ENCODE assay signal across 13 cellular contexts in genomic region chr13:45178349-45179142, GRCh38. TPM values are rescaled to one million over a fixed set of nuclear protein-coding genes. Genes with fewer than 3 reads are reported as not detected.
DNase-seq lines count a peak whose midpoint lies in the region; ATAC-seq, FAIRE-seq and TF ChIP-seq lines count a peak whose summit lies in the region.
"Had no signal": no experiment of that assay in that cellular context is flagged by ENCODE, and none has a peak within 500 bp of the region (broad histone marks: within the 10 kb centered on the region; RNA-seq: fewer than 3 reads in every experiment).

No MANE protein-coding gene starts in this region.

- no peak overlapping the region for H3K4me3 Mint-ChIP-seq in activated CD4-positive, alpha-beta T cell treated with anti-CD3 and anti-CD28 coated beads, Interleukin-2, amount 10 ng/mL, durations not matched to agents 24 days and 14 days
- no peak overlapping the region for H3K4me3 Mint-ChIP-seq in stimulated activated naive B cell treated with anti-CD40 and anti-IgM and Interleukin-4, amounts not matched to agents 10 μg/mL and 1 μg/mL and 100 μg/mL, for 72 hours
- H3K4me3 Mint-ChIP-seq: activated naive CD4-positive, alpha-beta T cell treated with anti-CD3 and anti-CD28 coated beads, Interleukin-2, amount 10 ng/mL, durations not matched to agents 7 days and 5 days; naive B cell had no signal

- FAIRE-seq in D721Med (lab: Jason Lieb, UNC): no peak
- FAIRE-seq: frontal cortex had no signal

- peak overlapping the region; percentile 25; the same call in 1 of the 2 replicates for H3K4me3 ChIP-seq in WI38 (ENCODE audit: low read depth, low read length)
- H3K4me3 ChIP-seq: BLaER1 treated with 17β-estradiol and CSF1 and Interleukin-3, amounts not matched to agents 10 nM and 100 nM had no signal

- H3K27ac Mint-ChIP-seq in activated CD4-positive, alpha-beta T cell treated with anti-CD3 and anti-CD28 coated beads, Interleukin-2, amount 10 ng/mL, durations not matched to agents 24 days and 14 days: no peak overlapping the region
- H3K27ac Mint-ChIP-seq in stimulated activated naive B cell treated with anti-CD40 and anti-IgM and Interleukin-4, amounts not matched to agents 10 μg/mL and 1 μg/mL and 100 μg/mL, for 72 hours: peak overlapping the region; percentile 48
- H3K27ac Mint-ChIP-seq: activated naive CD4-positive, alpha-beta T cell treated with anti-CD3 and anti-CD28 coated beads, Interleukin-2, amount 10 ng/mL, durations not matched to agents 7 days and 5 days had no signal

- TF ChIP-seq CTCF in WI38 (IDR thresholded peaks at IDR 0.05; ENCODE audit: low read depth, low read length) (no peak), D721Med (IDR thresholded peaks at IDR 0.05; ENCODE audit: insufficient read depth, missing control alignments) (no peak)

- no peak for ATAC-seq in stimulated activated naive B cell treated with anti-CD40 and anti-IgM and Interleukin-4, amounts not matched to agents 10 μg/mL and 1 μg/mL and 100 μg/mL, for 72 hours (replicated peaks)

- peaks cover 12% of the 10 kb centered on the region for H3K36me3 Mint-ChIP-seq in activated CD4-positive, alpha-beta T cell treated with anti-CD3 and anti-CD28 coated beads, Interleukin-2, amount 10 ng/mL, durations not matched to agents 24 days and 14 days (ENCODE audit: low read depth)
- peaks cover 29 to 50% of the 10 kb centered on the region in 2 donors for H3K36me3 Mint-ChIP-seq in stimulated activated naive B cell treated with anti-CD40 and anti-IgM and Interleukin-4, amounts not matched to agents 10 μg/mL and 1 μg/mL and 100 μg/mL, for 72 hours

- peak; percentile 65 for DNase-seq in activated CD4-positive, alpha-beta T cell treated with anti-CD3 and anti-CD28 coated beads, Interleukin-2, amount 10 ng/mL, durations not matched to agents 24 days and 14 days
- DNase-seq in activated CD4-positive, alpha-beta T cell treated with anti-CD3 and anti-CD28 coated beads for 4 hours: no peak
- DNase-seq in fibroblast of the conjunctiva (ENCODE audit: low read depth) (peak; percentile 56), D721Med (ENCODE audit: insufficient read length, low spot score) (no peak), OCI-M2 (lab: John Stamatoyannopoulos, UW; ENCODE audit: unreplicated experiment) (no peak), NCI-H1436 (lab: John Stamatoyannopoulos, UW) (no peak)
- DNase-seq in stimulated activated naive B cell treated with anti-CD40 and anti-IgM and Interleukin-4, amounts not matched to agents 10 μg/mL and 1 μg/mL and 100 μg/mL, for 72 hours: no peak
- DNase-seq: activated naive CD4-positive, alpha-beta T cell treated with anti-CD3 and anti-CD28 coated beads, Interleukin-2, amount 10 ng/mL, durations not matched to agents 7 days and 5 days; naive B cell; NCI-H2227 treated with DMSO at 0.1 percent for 48 hours had no signal

- intact Hi-C loops in activated CD4-positive, alpha-beta T cell treated with anti-CD3 and anti-CD28 coated beads, Interleukin-2, amount 10 ng/mL, durations not matched to agents 24 days and 14 days (cut with micrococcal nuclease): loop anchor here (2.0 kb wide), 1 partner anchor 16 kb away; no protein-coding TSS in a partner anchor

- H3K27me3 Mint-ChIP-seq in activated CD4-positive, alpha-beta T cell treated with anti-CD3 and anti-CD28 coated beads, Interleukin-2, amount 10 ng/mL, durations not matched to agents 24 days and 14 days: no peaks in the 10 kb centered on the region
- no peaks in the 10 kb centered on the region for H3K27me3 Mint-ChIP-seq in stimulated activated naive B cell treated with anti-CD40 and anti-IgM and Interleukin-4, amounts not matched to agents 10 μg/mL and 1 μg/mL and 100 μg/mL, for 72 hours
- H3K27me3 Mint-ChIP-seq: activated naive CD4-positive, alpha-beta T cell treated with anti-CD3 and anti-CD28 coated beads, Interleukin-2, amount 10 ng/mL, durations not matched to agents 7 days and 5 days; naive B cell had no signal

- peaks cover 17% of the 10 kb centered on the region for H3K4me1 Mint-ChIP-seq in activated CD4-positive, alpha-beta T cell treated with anti-CD3 and anti-CD28 coated beads, Interleukin-2, amount 10 ng/mL, durations not matched to agents 24 days and 14 days
- peaks cover 15 to 37% of the 10 kb centered on the region in 2 donors for H3K4me1 Mint-ChIP-seq in stimulated activated naive B cell treated with anti-CD40 and anti-IgM and Interleukin-4, amounts not matched to agents 10 μg/mL and 1 μg/mL and 100 μg/mL, for 72 hours

- H3K9me3 Mint-ChIP-seq in activated CD4-positive, alpha-beta T cell treated with anti-CD3 and anti-CD28 coated beads, Interleukin-2, amount 10 ng/mL, durations not matched to agents 24 days and 14 days: no peaks in the 10 kb centered on the region
- H3K9me3 Mint-ChIP-seq in stimulated activated naive B cell treated with anti-CD40 and anti-IgM and Interleukin-4, amounts not matched to agents 10 μg/mL and 1 μg/mL and 100 μg/mL, for 72 hours: no peaks in the 10 kb centered on the region
- H3K9me3 Mint-ChIP-seq: activated naive CD4-positive, alpha-beta T cell treated with anti-CD3 and anti-CD28 coated beads, Interleukin-2, amount 10 ng/mL, durations not matched to agents 7 days and 5 days; naive B cell had no signal

RNA-seq across cellular contexts. Expression of gene KCTD4, which starts 22.3 kb away (rescaled TPM):
- total RNA-seq in activated CD4-positive, alpha-beta T cell treated with anti-CD3 and anti-CD28 coated beads, Interleukin-2, amount 10 ng/mL, durations not matched to agents 24 days and 14 days: not detected in 2 replicates

RNA-seq across cellular contexts. Expression of gene GTF2F2, which starts 58.2 kb away (rescaled TPM):
- total RNA-seq in activated CD4-positive, alpha-beta T cell treated with anti-CD3 and anti-CD28 coated beads, Interleukin-2, amount 10 ng/mL, durations not matched to agents 24 days and 14 days: 29.2 and 30.0 TPM in 2 replicates

Comparison
In these comparisons a context has a peak if more than half of its experiments do, and no peak if none do; other contexts are left out.
1. DNase-seq: peak in activated CD4-positive, alpha-beta T cell treated with anti-CD3 and anti-CD28 coated beads, Interleukin-2, amount 10 ng/mL, durations not matched to agents 24 days and 14 days (single experiment) and fibroblast of the conjunctiva (single experiment); none in activated CD4-positive, alpha-beta T cell treated with anti-CD3 and anti-CD28 coated beads for 4 hours (0 of 2), stimulated activated naive B cell treated with anti-CD40 and anti-IgM and Interleukin-4, amounts not matched to agents 10 μg/mL and 1 μg/mL and 100 μg/mL, for 72 hours (single experiment), D721Med (single experiment), OCI-M2 (single experiment) and NCI-H1436 (single experiment).